In the genomic region with DNA sequence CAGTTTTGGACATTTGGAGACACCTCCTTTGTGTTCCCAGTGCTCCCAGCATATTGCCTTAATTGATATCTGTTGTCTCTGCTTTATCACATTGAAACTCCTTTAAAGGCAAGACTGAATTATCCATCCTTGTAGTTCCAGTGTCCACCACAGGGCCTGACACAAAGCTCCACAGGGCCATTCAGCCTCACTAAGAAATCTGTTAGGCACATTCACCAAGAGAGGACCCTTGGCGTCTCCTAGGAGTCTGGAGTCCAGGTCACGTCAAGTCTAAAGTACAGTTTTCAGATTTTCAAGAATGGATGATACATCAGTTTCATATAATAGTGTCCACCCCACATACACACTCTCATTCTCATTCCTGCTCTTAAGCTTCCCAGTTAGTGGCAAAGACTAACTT, we compare ENCODE assay signal across 10 cellular contexts. TPM values are rescaled to one million over a fixed set of nuclear protein-coding genes. Genes with fewer than 3 reads are reported as not detected.
A peak's percentile ranks its signal among the peaks of the same experiment; 100 is the strongest.
DNase-seq lines count a peak whose midpoint lies in the region; ATAC-seq and TF ChIP-seq lines count a peak whose summit lies in the region.
"Had no signal": no experiment of that assay in that cellular context is flagged by ENCODE, and none has a peak within 500 bp of the region (broad histone marks: within the 10 kb centered on the region; RNA-seq: fewer than 3 reads in every experiment).

No MANE protein-coding gene starts in this region.

- POLR2A ChIA-PET in A673 (lab: Charles Lee; ENCODE audit: low non-redundant PET): no interaction called here

- peaks cover 11% of the 10 kb centered on the region for H3K9me3 ChIP-seq in A673 (ENCODE audit: low read depth, low read length, poor library complexity, severe bottlenecking)
- H3K9me3 ChIP-seq: pancreas had no signal

- H3K27me3 ChIP-seq in A673 (replicated peaks; ENCODE audit: insufficient read depth, low read depth, low read length, poor library complexity) (no peaks in the 10 kb centered on the region), foreskin keratinocyte (no peaks in the 10 kb centered on the region)
- H3K27me3 ChIP-seq: pancreas had no signal

- H3K36me3 ChIP-seq in A673 (ENCODE audit: insufficient read depth, low read length, poor library complexity, severe bottlenecking): no peaks in the 10 kb centered on the region
- H3K36me3 ChIP-seq: pancreas had no signal

- H3K27ac ChIP-seq in A673 (ENCODE audit: low read depth, low read length, poor library complexity, severe bottlenecking) (no peak overlapping the region), foreskin keratinocyte (no peak overlapping the region)
- H3K27ac ChIP-seq: pancreas had no signal

- DNase-seq in A673 (ENCODE audit: low spot score) (no peak), GM12865 (ENCODE audit: low read depth) (no peak), SK-N-DZ (ENCODE audit: low spot score) (peak; percentile 13), foreskin keratinocyte (no peak), NCI-H1105 treated with DMSO at 0.1 percent for 48 hours (lab: John Stamatoyannopoulos, UW) (no peak), COLO668 (lab: John Stamatoyannopoulos, UW; ENCODE audit: unreplicated experiment) (no peak)
- DNase-seq in stimulated activated CD4-positive, alpha-beta T cell treated with anti-CD3 and anti-CD28 coated beads, Interleukin-15, amount 100 ng/mL, for 24 hours: no peak
- DNase-seq in stimulated activated naive CD4-positive, alpha-beta T cell (lab: John Stamatoyannopoulos, UW): no peak
- DNase-seq: pancreas; stimulated activated CD4-positive, alpha-beta T cell treated with anti-CD3 and anti-CD28 coated beads, Interleukin-4, amount 100 ng/mL, for 4 hours had no signal

- no peak overlapping the region for H3K4me3 ChIP-seq in A673 (ENCODE audit: low read depth, low read length, poor library complexity, severe bottlenecking)
- H3K4me3 ChIP-seq in GM12865 (ENCODE audit: low read depth, low read length): no peak overlapping the region
- H3K4me3 ChIP-seq: pancreas had no signal

- BruUV-seq in A673 (replicated peaks; lab: Mats Ljungman, UMichigan): no TSS peak

- CTCF ChIA-PET in A673 (lab: Charles Lee): no interaction called here

- no peaks in the 10 kb centered on the region for H3K4me1 ChIP-seq in A673 (ENCODE audit: insufficient read depth, low read length, poor library complexity, severe bottlenecking)
- H3K4me1 ChIP-seq in foreskin keratinocyte: no peaks in the 10 kb centered on the region

- intact Hi-C loops in A673 (cut with micrococcal nuclease; ENCODE audit: unreplicated experiment): no loop called here

- no peak for ATAC-seq in foreskin keratinocyte
- ATAC-seq: pancreas had no signal

- TF ChIP-seq CTCF in A673 (conservative IDR thresholded peaks at IDR 0.05; ENCODE audit: low read depth, low read length): peak; percentile 31; the same call in 1 of the 2 replicates
- peak; percentile 21 for TF ChIP-seq CTCF in GM12865 (IDR thresholded peaks at IDR 0.05; ENCODE audit: insufficient read depth, low read depth, low read length, missing control alignments)
- TF ChIP-seq CTCF in foreskin keratinocyte (conservative IDR thresholded peaks at IDR 0.05): peak; percentile 17

RNA-seq across cellular contexts. Expression of a gene that starts 4.8 kb away (rescaled TPM):
- 14.4 and 15.3 TPM in 2 replicates for total RNA-seq in A673 (2021)
- 8.6 and 10.3 TPM in 2 replicates for polyA plus RNA-seq in SK-N-DZ (2014; cell fraction: cytosol; rRNA removed)
- polyA plus RNA-seq in SK-N-DZ (2014; cell fraction: nucleus; rRNA removed): 34.6 and 41.6 TPM in 2 replicates
- total RNA-seq in foreskin keratinocyte: 8.7 and 9.5 TPM in 2 replicates
- 10.7 and 14.8 TPM in 2 replicates for polyA plus RNA-seq in foreskin keratinocyte
